ENCODE assay signal across 1 cellular context in the genomic region with DNA sequence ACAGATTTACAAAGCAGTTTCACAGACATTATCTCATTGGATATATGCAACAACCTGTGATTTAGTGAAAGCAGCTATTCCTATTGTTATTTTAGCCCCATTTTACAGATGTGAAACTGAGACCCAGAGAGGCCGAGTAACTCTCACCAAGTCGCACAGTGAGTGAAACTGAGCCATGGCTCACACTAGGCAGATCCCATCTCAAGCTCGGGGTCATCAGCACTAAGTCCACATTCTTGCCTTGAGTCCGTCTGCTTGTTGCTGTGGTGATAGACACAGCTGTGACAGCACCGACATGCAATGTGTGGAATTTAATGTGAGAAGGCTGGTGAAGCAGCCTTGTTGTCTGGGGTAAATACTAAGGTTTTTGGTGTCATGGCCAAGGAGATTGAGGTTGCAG.
A peak's percentile ranks its signal among the peaks of the same experiment; 100 is the strongest.
TF ChIP-seq lines count a peak whose summit lies in the region.

No MANE protein-coding gene starts in this region.

TF ChIP-seq in IMR-90, 13 proteins besides CTCF, POLR2A, EP300 and RAD21 (continued from another document):
- TF ChIP-seq MXI1 (IDR thresholded peaks at IDR 0.05; ENCODE audit: borderline replicate concordance, low read depth, low read length) (0 out of 2 replicates have a peak, but pooled peaks have one; percentile 26), NFE2L2 (IDR thresholded peaks at IDR 0.05; ENCODE audit: low read depth, low read length) (peak; percentile 3; the same call in 1 of the 2 replicates), BHLHE40 (IDR thresholded peaks at IDR 0.05; ENCODE audit: low read depth, low read length) (peak; percentile 38; the same call in 1 of the 2 replicates), CHD1 (IDR thresholded peaks at IDR 0.05; ENCODE audit: low read depth, low read length) (no peak)
